22 cellular contexts compared by ENCODE assay signal in the genomic region with DNA sequence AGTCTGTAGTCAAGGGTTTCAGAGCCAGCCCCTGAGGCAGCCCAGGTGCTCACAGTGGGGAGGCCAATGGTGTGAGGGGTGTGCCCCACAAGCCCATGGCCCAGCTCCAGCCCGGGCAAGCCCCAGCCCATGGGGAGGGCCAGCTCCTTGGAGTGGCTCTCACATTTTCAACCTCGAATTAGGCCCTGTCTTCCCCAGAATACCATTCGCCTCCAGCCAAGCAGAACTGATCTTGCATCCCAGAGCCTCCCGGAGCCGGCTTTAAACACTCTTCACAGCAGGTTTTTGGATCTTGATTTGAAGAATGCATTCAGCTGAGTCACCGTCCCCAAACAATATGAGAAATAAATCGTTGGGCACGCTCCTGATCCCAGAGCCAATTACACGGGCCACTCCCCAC. TPM values are rescaled to one million over a fixed set of nuclear protein-coding genes. Genes with fewer than 3 reads are reported as not detected.
A peak's percentile ranks its signal among the peaks of the same experiment; 100 is the strongest.
DNase-seq lines count a peak whose midpoint lies in the region; ATAC-seq lines count a peak whose summit lies in the region.
"Had no signal": no experiment of that assay in that cellular context is flagged by ENCODE, and none has a peak within 500 bp of the region (broad histone marks: within the 10 kb centered on the region; RNA-seq: fewer than 3 reads in every experiment).

No MANE protein-coding gene starts in this region.

- H3K4me1 ChIP-seq in ectodermal cell (ENCODE audit: control insufficient read depth, insufficient read depth, low read length): peaks cover 15% of the 10 kb centered on the region
- H3K4me1 ChIP-seq in aorta (ENCODE audit: control insufficient read depth in 1 of 2, insufficient read depth in 2 of 2, low read length in 2 of 2): no peaks in the 10 kb centered on the region
- H3K4me1 ChIP-seq: breast epithelium, Caco-2, pancreas had no signal

- intact Hi-C loops in left colon (cut with DNase I, micrococcal nuclease): no loop called here
- intact Hi-C loops in Right ventricle myocardium superior (cut with DNase I): no loop called here
- intact Hi-C loops in aorta (cut with DNase I): no loop called here

- ATAC-seq in left colon (no peak), Right ventricle myocardium superior (ENCODE audit: poor library complexity) (no peak), aorta (ENCODE audit: low FRiP score) (no peak)
- ATAC-seq: pancreas; right cardiac atrium; stimulated activated naive CD8-positive, alpha-beta T cell treated with anti-CD3 and anti-CD28 coated beads, Interleukin-15, Interleukin-2, amounts not matched to agents 100 U/mL and 50 U/mL, for 24 hours had no signal

- peak overlapping the region; percentile 40 for H3K27ac ChIP-seq in ectodermal cell (ENCODE audit: insufficient read depth, low read depth, low read length, poor library complexity, severe bottlenecking)
- no peak overlapping the region for H3K27ac ChIP-seq in aorta (ENCODE audit: low read depth in 1 of 2, low read length in 2 of 2)
- H3K27ac ChIP-seq: breast epithelium, pancreas had no signal

- no peaks in the 10 kb centered on the region for H3K36me3 ChIP-seq in ectodermal cell (ENCODE audit: control insufficient read depth, insufficient read depth, low read length)
- H3K36me3 ChIP-seq in aorta (ENCODE audit: control insufficient read depth in 1 of 2, insufficient read depth in 2 of 2, low read length in 1 of 2): no peaks in the 10 kb centered on the region
- H3K36me3 ChIP-seq: breast epithelium, pancreas had no signal

- DNase-seq in NCI-H146 (lab: John Stamatoyannopoulos, UW): peak; percentile 20
- no peak for DNase-seq in NCI-H146 treated with DMSO at 0.1 percent for 48 hours (lab: John Stamatoyannopoulos, UW; ENCODE audit: unreplicated experiment)
- peak; percentile 63 for DNase-seq in NCI-H345 (lab: John Stamatoyannopoulos, UW)
- no peak for DNase-seq in left colon
- no peak for DNase-seq in Right ventricle myocardium superior
- DNase-seq in aorta: no peak
- DNase-seq in NCI-H2171 (lab: John Stamatoyannopoulos, UW): no peak
- DNase-seq: activated CD4-positive, alpha-beta T cell treated with anti-CD3 and anti-CD28 coated beads, Interleukin-2, amount 10 ng/mL, durations not matched to agents 7 days and 5 days; activated naive CD8-positive, alpha-beta T cell treated with anti-CD3 and anti-CD28 coated beads, Interleukin-2, amount 10 ng/mL, durations not matched to agents 7 days and 5 days; Caco-2; cortex of kidney; head of caudate nucleus; naive B cell; NCI-H2227 treated with DMSO at 0.1 percent for 48 hours; NK-92 treated with Interleukin-12 subunit alpha and Interleukin-12 subunit beta, amount 100 ng/mL, for 24 hours; right cardiac atrium; stimulated activated CD4-positive, alpha-beta T cell treated with anti-CD3 and anti-CD28 coated beads, Interleukin-4, amount 100 ng/mL, for 4 hours; stimulated activated naive CD8-positive, alpha-beta T cell treated with anti-CD3 and anti-CD28 coated beads, Interleukin-15, Interleukin-2, amounts not matched to agents 100 U/mL and 50 U/mL, for 24 hours; T-helper 1 cell had no signal

- H3K9me3 ChIP-seq in ectodermal cell (ENCODE audit: control insufficient read depth, low read length): no peaks in the 10 kb centered on the region
- H3K9me3 ChIP-seq in aorta (ENCODE audit: control insufficient read depth, low read length): no peaks in the 10 kb centered on the region
- H3K9me3 ChIP-seq: breast epithelium, Caco-2, pancreas had no signal

- H3K4me3 ChIP-seq in ectodermal cell (ENCODE audit: insufficient read depth, low read depth, low read length) (no peak overlapping the region), aorta (ENCODE audit: low read length in 2 of 2) (no peak overlapping the region)
- H3K4me3 ChIP-seq: breast epithelium, pancreas had no signal

- H3K27me3 ChIP-seq in ectodermal cell (ENCODE audit: control insufficient read depth, insufficient read depth, low read length, poor library complexity, severe bottlenecking) (no peaks in the 10 kb centered on the region), aorta (ENCODE audit: control insufficient read depth in 1 of 2, insufficient read depth in 2 of 2, low read length in 1 of 2) (no peaks in the 10 kb centered on the region)
- H3K27me3 ChIP-seq: breast epithelium, pancreas had no signal

- 36 to 49% methylated on average over 9 of the region's 9 CpGs for WGBS in ectodermal cell, 2 experiments
- 66 to 73% methylated on average over 9 of the region's 9 CpGs for WGBS in aorta, 2 donors

RNA-seq across cellular contexts. Expression of gene TPRA1, which starts 23.7 kb away (rescaled TPM):
- 28.9 TPM for polyA plus RNA-seq in ectodermal cell (2013, experiment 1 of 4)
- 27.0 TPM for polyA plus RNA-seq in ectodermal cell (2013, experiment 2 of 4)
- polyA plus RNA-seq in ectodermal cell (2013, experiment 3 of 4): 24.9 TPM
- 28.2 TPM for polyA plus RNA-seq in ectodermal cell (2013, experiment 4 of 4)
- 10 to 100 TPM; 21.9 to 25.7 TPM for total RNA-seq in left colon
- 17.8 TPM for total RNA-seq in Right ventricle myocardium superior
- total RNA-seq in aorta: 10 to 100 TPM; 20.0 to 28.5 TPM
- 10 to 100 TPM in 1 of 2 donors, 1 to 10 TPM in 1; 7.8 to 45.2 TPM for polyA plus RNA-seq in aorta

RNA-seq across cellular contexts. Expression of gene MCM2, which starts 31.4 kb away (rescaled TPM):
- 195 TPM for polyA plus RNA-seq in ectodermal cell (2013, experiment 1 of 4)
- 202 TPM for polyA plus RNA-seq in ectodermal cell (2013, experiment 2 of 4)
- 134 TPM for polyA plus RNA-seq in ectodermal cell (2013, experiment 3 of 4)
- 136 TPM for polyA plus RNA-seq in ectodermal cell (2013, experiment 4 of 4)
- total RNA-seq in left colon (10 to 100 TPM; 10.4 to 16.4 TPM), Right ventricle myocardium superior (6.5 TPM), aorta (1 to 10 TPM; 3.5 to 5.1 TPM)
- 1 to 10 TPM; 1.6 to 2.1 TPM for polyA plus RNA-seq in aorta

Comparison
In these comparisons a context has a peak if more than half of its experiments do, and no peak if none do; other contexts are left out.
1. DNase-seq: peak in NCI-H146 (single experiment) and NCI-H345 (single experiment); none in NCI-H146 treated with DMSO at 0.1 percent for 48 hours (single experiment), left colon (0 of 2), Right ventricle myocardium superior (single experiment), aorta (0 of 2) and NCI-H2171 (single experiment).